ENCODE assay signal across 15 cellular contexts in the genomic region with DNA sequence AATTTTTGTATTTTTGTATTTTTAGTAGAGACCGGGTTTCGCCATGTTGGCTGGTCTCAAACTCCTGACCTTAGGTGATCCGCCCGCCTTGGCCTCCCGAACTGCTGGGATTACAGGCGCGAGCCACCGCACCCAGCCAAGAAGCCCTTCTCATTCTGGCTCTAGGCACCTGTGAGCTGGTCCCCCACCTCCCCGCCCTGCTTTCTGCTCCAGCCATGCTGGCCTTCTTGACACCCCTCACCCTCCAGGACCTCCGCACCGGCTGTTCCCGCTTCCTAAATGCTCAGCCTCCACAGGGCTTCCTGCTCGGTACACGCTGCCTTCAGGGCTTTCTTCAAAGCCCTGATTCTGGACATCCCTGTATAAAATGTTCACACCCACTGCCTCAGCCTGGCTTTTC. TPM values are rescaled to one million over a fixed set of nuclear protein-coding genes. Genes with fewer than 3 reads are reported as not detected.
DNase-seq lines count a peak whose midpoint lies in the region; ATAC-seq and TF ChIP-seq lines count a peak whose summit lies in the region.
"Had no signal": no experiment of that assay in that cellular context is flagged by ENCODE, and none has a peak within 500 bp of the region (broad histone marks: within the 10 kb centered on the region; RNA-seq: fewer than 3 reads in every experiment).

No MANE protein-coding gene starts in this region.

- TF ChIP-seq CTCF in activated B cell treated with CpG ODN at 0.5 μM for 24 hours (IDR thresholded peaks at IDR 0.05): no peak

- DNase-seq in activated CD8-positive, alpha-beta memory T cell treated with anti-CD3 and anti-CD28 coated beads for 24 hours: peak; percentile 54
- no peak for DNase-seq in activated CD8-positive, alpha-beta memory T cell treated with anti-CD3 and anti-CD28 coated beads, Interleukin-2, amount 50 U/mL, for 4 hours
- no peak for DNase-seq in activated B cell treated with CpG ODN at 0.5 μM for 24 hours
- peak; percentile 32 for DNase-seq in ecto neural progenitor cell (ENCODE audit: low spot score)
- no peak for DNase-seq in NCI-H774 (lab: John Stamatoyannopoulos, UW)
- DNase-seq in NCI-H2196 treated with DMSO at 0.1 percent for 48 hours (lab: John Stamatoyannopoulos, UW; ENCODE audit: unreplicated experiment): no peak
- DNase-seq: NCI-H1417 treated with DMSO at 0.1 percent for 48 hours, NCI-H446 treated with DMSO at 0.1 percent for 48 hours, PC-3, right lobe of liver, SK-N-SH had no signal

- peak overlapping the region; percentile 32 for H3K27ac Mint-ChIP-seq in activated B cell treated with CpG ODN at 0.5 μM for 24 hours
- peak overlapping the region; percentile 89 for H3K27ac Mint-ChIP-seq in stimulated activated memory B cell treated with anti-CD40 and anti-IgM and Interleukin-4, amounts not matched to agents 10 μg/mL and 1 μg/mL and 100 μg/mL, for 72 hours

- H3K36me3 Mint-ChIP-seq in activated B cell treated with CpG ODN at 0.5 μM for 24 hours (ENCODE audit: low read depth): no peaks in the 10 kb centered on the region
- no peaks in the 10 kb centered on the region for H3K36me3 Mint-ChIP-seq in stimulated activated memory B cell treated with anti-CD40 and anti-IgM and Interleukin-4, amounts not matched to agents 10 μg/mL and 1 μg/mL and 100 μg/mL, for 72 hours

- H3K9me3 Mint-ChIP-seq in activated B cell treated with CpG ODN at 0.5 μM for 24 hours: no peaks in the 10 kb centered on the region
- no peaks in the 10 kb centered on the region for H3K9me3 Mint-ChIP-seq in stimulated activated memory B cell treated with anti-CD40 and anti-IgM and Interleukin-4, amounts not matched to agents 10 μg/mL and 1 μg/mL and 100 μg/mL, for 72 hours

- H3K4me3 Mint-ChIP-seq in activated B cell treated with CpG ODN at 0.5 μM for 24 hours: peak overlapping the region; percentile 11
- H3K4me3 Mint-ChIP-seq in stimulated activated memory B cell treated with anti-CD40 and anti-IgM and Interleukin-4, amounts not matched to agents 10 μg/mL and 1 μg/mL and 100 μg/mL, for 72 hours: peak overlapping the region; percentile 29

- peaks cover 16% of the 10 kb centered on the region for H3K27me3 Mint-ChIP-seq in activated B cell treated with CpG ODN at 0.5 μM for 24 hours
- H3K27me3 Mint-ChIP-seq in stimulated activated memory B cell treated with anti-CD40 and anti-IgM and Interleukin-4, amounts not matched to agents 10 μg/mL and 1 μg/mL and 100 μg/mL, for 72 hours: peaks cover 35% of the 10 kb centered on the region

- POLR2A ChIA-PET in activated B cell treated with CpG ODN at 0.5 μM for 24 hours (lab: Charles Lee): interaction anchor here (0.6 to 3.4 kb wide), 3 partner anchors 13 to 223 kb away, joined by 4 to 101 read pairs (median 5); no protein-coding TSS in a partner anchor

- CTCF ChIA-PET in activated B cell treated with CpG ODN at 0.5 μM for 24 hours (lab: Charles Lee): interaction anchor here (0.8 to 1.5 kb wide), 3 partner anchors 11 to 117 kb away, joined by 3 to 4 read pairs (median 3); no protein-coding TSS in a partner anchor

- no peak for ATAC-seq in activated B cell treated with CpG ODN at 0.5 μM for 24 hours (ENCODE audit: low read depth)
- ATAC-seq in stimulated activated memory B cell treated with anti-CD40 and anti-IgM and Interleukin-4, amounts not matched to agents 10 μg/mL and 1 μg/mL and 100 μg/mL, for 72 hours: no peak
- no peak for ATAC-seq in GM21723 (IDR thresholded peaks at IDR 0.05; ENCODE audit: unreplicated experiment)
- ATAC-seq: heart left ventricle, PC-3 had no signal

- intact Hi-C loops in activated B cell treated with CpG ODN at 0.5 μM for 24 hours (cut with micrococcal nuclease): no loop called here

- peaks cover 44% of the 10 kb centered on the region for H3K4me1 Mint-ChIP-seq in activated B cell treated with CpG ODN at 0.5 μM for 24 hours
- peaks cover 62% of the 10 kb centered on the region for H3K4me1 Mint-ChIP-seq in stimulated activated memory B cell treated with anti-CD40 and anti-IgM and Interleukin-4, amounts not matched to agents 10 μg/mL and 1 μg/mL and 100 μg/mL, for 72 hours

RNA-seq across cellular contexts. Expression of a gene that starts 5.5 kb away (rescaled TPM):
- 40.4 and 44.6 TPM in 2 replicates for total RNA-seq in activated B cell treated with CpG ODN at 0.5 μM for 24 hours
- total RNA-seq: H4, PC-3 had no signal

RNA-seq across cellular contexts. Expression of a gene that starts 33.1 kb away (rescaled TPM):
- 1.5 and 3.6 TPM in 2 replicates for total RNA-seq in activated B cell treated with CpG ODN at 0.5 μM for 24 hours
- total RNA-seq: H4, PC-3 had no signal

RNA-seq across cellular contexts. Expression of a gene that starts 46.4 kb away (rescaled TPM):
- total RNA-seq in activated B cell treated with CpG ODN at 0.5 μM for 24 hours: not detected in 2 replicates
- total RNA-seq: PC-3 had no signal

Comparison
In these comparisons a context has a peak if more than half of its experiments do, and no peak if none do; other contexts are left out.
1. DNase-seq: peak in activated CD8-positive, alpha-beta memory T cell treated with anti-CD3 and anti-CD28 coated beads for 24 hours (single experiment) and ecto neural progenitor cell (single experiment); none in activated CD8-positive, alpha-beta memory T cell treated with anti-CD3 and anti-CD28 coated beads, Interleukin-2, amount 50 U/mL, for 4 hours (single experiment), activated B cell treated with CpG ODN at 0.5 μM for 24 hours (single experiment), NCI-H774 (single experiment) and NCI-H2196 treated with DMSO at 0.1 percent for 48 hours (single experiment).